ENCODE assay signal across 22 cellular contexts in genomic region chr10:72925951-72926465, GRCh38. TPM values are rescaled to one million over a fixed set of nuclear protein-coding genes. Genes with fewer than 3 reads are reported as not detected.
"Had no signal": no experiment of that assay in that cellular context is flagged by ENCODE, and none has a peak within 500 bp of the region (broad histone marks: within the 10 kb centered on the region; RNA-seq: fewer than 3 reads in every experiment).

No MANE protein-coding gene starts in this region.

- H3K36me3 ChIP-seq: Peyer's patch, SJSA1 had no signal

- H3K9me3 ChIP-seq: SJSA1 had no signal

- DNase-seq: IMR-90, Kasumi-1, NCI-H1092, NCI-H1436, NCI-H187, NCI-H2029, NCI-H2081 treated with DMSO at 0.1 percent for 48 hours, NCI-H2171 treated with DMSO at 0.1 percent for 48 hours, NCI-H2227 treated with DMSO at 0.1 percent for 48 hours, NCI-H524, NCI-H526 treated with DMSO at 0.1 percent for 48 hours, NCI-H748 treated with DMSO at 0.1 percent for 48 hours, Peyer's patch, SHP77 treated with DMSO at 0.1 percent for 48 hours had no signal

- H3K4me3 ChIP-seq: Peyer's patch, SJSA1, SK-N-MC had no signal

- H3K9ac ChIP-seq: KMS-11 had no signal

- H3K27me3 ChIP-seq: Peyer's patch, SJSA1 had no signal

- H3K4me1 ChIP-seq: Peyer's patch, SJSA1 had no signal

- H3K27ac ChIP-seq: KMS-11, Peyer's patch, SJSA1, SK-N-MC had no signal

- ATAC-seq: Right ventricle myocardium inferior had no signal

- H3K4me2 ChIP-seq: KMS-11 had no signal

RNA-seq across cellular contexts. Expression of gene PLA2G12B, which starts 28.6 kb away (rescaled TPM):
- total RNA-seq: HT-29, IMR-90, MCF 10A, NCI-H460, RPMI7951, SJSA1 had no signal
- polyA plus RNA-seq: IMR-90 had no signal

RNA-seq across cellular contexts. Expression of gene OIT3, which starts 32.5 kb away (rescaled TPM):
- total RNA-seq: HT-29, IMR-90, MCF 10A, NCI-H460, Right ventricle myocardium inferior, RPMI7951, SJSA1 had no signal
- polyA plus RNA-seq: IMR-90 had no signal
